ENCODE assay signal across 22 cellular contexts in genomic region chr11:1886551-1886950, GRCh38. TPM values are rescaled to one million over a fixed set of nuclear protein-coding genes. Genes with fewer than 3 reads are reported as not detected.
"Had no signal": no experiment of that assay in that cellular context is flagged by ENCODE, and none has a peak within 500 bp of the region (broad histone marks: within the 10 kb centered on the region; RNA-seq: fewer than 3 reads in every experiment).

No MANE protein-coding gene starts in this region.

RNA-seq across cellular contexts. Expression of gene PRR33, which starts 5.1 kb away (rescaled TPM):
- total RNA-seq: hepatocyte, kidney epithelial cell, lower leg skin, lung microvascular endothelial cell, mesenteric fat pad, mucosa of descending colon, occipital lobe, osteocyte, progenitor cell of endocrine pancreas, pulmonary artery endothelial cell, renal cortical epithelial cell, right lobe of liver, spleen, subcutaneous adipose tissue, suprapubic skin, ureter, uterus had no signal

RNA-seq across cellular contexts. Expression of gene TNNT3, which starts 33.0 kb away (rescaled TPM):
- total RNA-seq: kidney epithelial cell, lung microvascular endothelial cell, progenitor cell of endocrine pancreas, pulmonary artery endothelial cell, renal cortical epithelial cell had no signal

RNA-seq across cellular contexts. Expression of gene LSP1, which starts 33.7 kb away (rescaled TPM):
- total RNA-seq: kidney epithelial cell, lung microvascular endothelial cell, progenitor cell of endocrine pancreas, pulmonary artery endothelial cell, renal cortical epithelial cell had no signal

RNA-seq across cellular contexts. Expression of gene TNNI2, which starts 47.8 kb away (rescaled TPM):
- total RNA-seq: kidney epithelial cell, left ventricle myocardium inferior, lung microvascular endothelial cell, pulmonary artery endothelial cell, renal cortical epithelial cell, right atrium auricular region, thoracic aorta had no signal

RNA-seq across cellular contexts. Expression of gene SYT8, which starts 51.8 kb away (rescaled TPM):
- total RNA-seq: heart right ventricle; left ventricle myocardium inferior; lung microvascular endothelial cell; mesenteric fat pad; naive thymus-derived CD4-positive, alpha-beta T cell; occipital lobe; pulmonary artery endothelial cell; right atrium auricular region; spleen; subcutaneous adipose tissue had no signal
- polyA plus RNA-seq: heart right ventricle; naive thymus-derived CD4-positive, alpha-beta T cell had no signal
